ENCODE assay signal across 1 cellular context in genomic region chr18:45962461-45962860, GRCh38.
A peak's percentile ranks its signal among the peaks of the same experiment; 100 is the strongest.
TF ChIP-seq lines count a peak whose summit lies in the region.

No MANE protein-coding gene starts in this region.

TF ChIP-seq in GM12878, 131 proteins besides CTCF, POLR2A, EP300 and RAD21:
- TF ChIP-seq ZBTB4 (CRISPR knock-in tag; IDR thresholded peaks at IDR 0.05) (no peak), RAD51 (IDR thresholded peaks at IDR 0.05) (peak; percentile 93), MAX (IDR thresholded peaks at IDR 0.05; ENCODE audit: low read depth, low read length) (no peak), CHD2 (IDR thresholded peaks at IDR 0.05; ENCODE audit: borderline replicate concordance, low read depth, low read length) (peak; percentile 40; the same call in 1 of the 2 replicates), PKNOX1 (IDR thresholded peaks at IDR 0.05) (peak; percentile 59; the same call in 1 of the 2 replicates), ZBTB33 (IDR thresholded peaks at IDR 0.05) (no peak), RUNX3 (IDR thresholded peaks at IDR 0.05; ENCODE audit: low read length) (peak; percentile 44; the same call in 1 of the 2 replicates), IKZF2 (IDR thresholded peaks at IDR 0.05) (peak; percentile 32 to 55; a peak in 2 of 4 replicates), STAT1 (conservative IDR thresholded peaks at IDR 0.05) (no peak), MLLT1 (IDR thresholded peaks at IDR 0.05) (peak; percentile 30; the same call in 1 of the 2 replicates), BHLHE40 (IDR thresholded peaks at IDR 0.05; ENCODE audit: borderline replicate concordance in 1 of 2, low read depth in 2 of 2, low read length in 1 of 2) (peak; percentile 83 to 90), NKRF (conservative IDR thresholded peaks at IDR 0.05) (no peak), GATAD2B (conservative IDR thresholded peaks at IDR 0.05; ENCODE audit: low read depth) (no peak), MTA2 (IDR thresholded peaks at IDR 0.05; ENCODE audit: low read depth) (peak; percentile 82; the same call in 1 of the 2 replicates), NR2F1 (conservative IDR thresholded peaks at IDR 0.05) (peak; percentile 68), SPI1 (IDR thresholded peaks at IDR 0.05; ENCODE audit: borderline replicate concordance, insufficient read depth, low read depth, low read length) (peak; percentile 35; the same call in 1 of the 2 replicates), ZNF384 (IDR thresholded peaks at IDR 0.05; ENCODE audit: borderline replicate concordance, low read depth, low read length) (no peak), USF2 (IDR thresholded peaks at IDR 0.05; ENCODE audit: borderline replicate concordance, low read depth, low read length) (peak; percentile 31; the same call in 1 of the 2 replicates), HCFC1 (IDR thresholded peaks at IDR 0.05; ENCODE audit: low read length) (no peak), TAF1 (IDR thresholded peaks at IDR 0.05; ENCODE audit: borderline replicate concordance, low read depth, low read length) (no peak), RELA (IDR thresholded peaks at IDR 0.05; ENCODE audit: borderline replicate concordance, partially characterized antibody) (no peak), KAT2A (conservative IDR thresholded peaks at IDR 0.05; ENCODE audit: control insufficient read depth, low read depth, low read length) (no peak), SKIL (IDR thresholded peaks at IDR 0.05; ENCODE audit: low read depth, poor library complexity, severe bottlenecking) (peak; percentile 44), ATF7 (IDR thresholded peaks at IDR 0.05; ENCODE audit: low read depth) (0 out of 2 replicates have a peak, but pooled peaks have one; percentile 21), CBX3 (IDR thresholded peaks at IDR 0.05; ENCODE audit: borderline replicate concordance, low read depth) (no peak), ASH2L (IDR thresholded peaks at IDR 0.05; ENCODE audit: borderline replicate concordance, low read depth) (no peak), NRF1 (conservative IDR thresholded peaks at IDR 0.05; ENCODE audit: low read depth, low read length) (no peak), ZNF24 (IDR thresholded peaks at IDR 0.05) (no peak), MEF2B (IDR thresholded peaks at IDR 0.05; ENCODE audit: partially characterized antibody, poor library complexity, severe bottlenecking) (peak; percentile 36), ELK1 (IDR thresholded peaks at IDR 0.05; ENCODE audit: low read depth, low read length) (no peak), IRF4 (IDR thresholded peaks at IDR 0.05; ENCODE audit: low read depth, low read length) (no peak), E2F8 (IDR thresholded peaks at IDR 0.05; ENCODE audit: low read depth, partially characterized antibody) (no peak), RELB (IDR thresholded peaks at IDR 0.05; ENCODE audit: low read depth) (peak; percentile 89), NR2C2 (IDR thresholded peaks at IDR 0.05; ENCODE audit: borderline replicate concordance, control insufficient read depth, insufficient read length, low read depth) (no peak)
